In genomic region chr1:228463009-228463558, GRCh38 we compare ENCODE assay signal across 10 cellular contexts. TPM values are rescaled to one million over a fixed set of nuclear protein-coding genes. Genes with fewer than 3 reads are reported as not detected.
DNase-seq lines count a peak whose midpoint lies in the region.
"Had no signal": no experiment of that assay in that cellular context is flagged by ENCODE, and none has a peak within 500 bp of the region (broad histone marks: within the 10 kb centered on the region; RNA-seq: fewer than 3 reads in every experiment).

No MANE protein-coding gene starts in this region.

- H3K23ac ChIP-seq in trophoblast cell (ENCODE audit: low read length) = no peak overlapping the region

- H2BK12ac ChIP-seq in trophoblast cell (ENCODE audit: low read length) = no peak overlapping the region

- H3K36me3 Mint-ChIP-seq in activated CD4-positive, alpha-beta T cell treated with anti-CD3 and anti-CD28 coated beads, Interleukin-2, amount 10 ng/mL, durations not matched to agents 24 days and 14 days (ENCODE audit: low read depth) = peaks cover 9% of the 10 kb centered on the region

- H3K27ac Mint-ChIP-seq in activated CD4-positive, alpha-beta T cell treated with anti-CD3 and anti-CD28 coated beads, Interleukin-2, amount 10 ng/mL, durations not matched to agents 24 days and 14 days = peak overlapping the region; percentile 88

- H2BK5ac ChIP-seq in trophoblast cell (ENCODE audit: low read depth, low read length, poor library complexity) = no peak overlapping the region

- no peak overlapping the region for H2AFZ ChIP-seq in trophoblast cell (ENCODE audit: insufficient read depth, low read length, poor library complexity)

- H3K4me1 ChIP-seq in effector memory CD4-positive, alpha-beta T cell (ENCODE audit: control insufficient read depth, insufficient read depth, low read length, poor library complexity, severe bottlenecking) = peaks cover 36% of the 10 kb centered on the region
- H3K4me1 ChIP-seq in trophoblast cell (ENCODE audit: control insufficient read depth in 1 of 2, insufficient read depth in 2 of 2, low read length in 2 of 2) = peaks cover 4 to 10% of the 10 kb centered on the region in 2 experiments

- peak overlapping the region; percentile 87 for H3K4me3 Mint-ChIP-seq in activated CD4-positive, alpha-beta T cell treated with anti-CD3 and anti-CD28 coated beads, Interleukin-2, amount 10 ng/mL, durations not matched to agents 24 days and 14 days

- no peak overlapping the region for H4K91ac ChIP-seq in trophoblast cell (ENCODE audit: low read depth, low read length)

- H4K8ac ChIP-seq in trophoblast cell (ENCODE audit: low read depth, low read length) = no peak overlapping the region

- no peak for DNase-seq in activated CD4-positive, alpha-beta T cell treated with anti-CD3 and anti-CD28 coated beads, Interleukin-2, amount 10 ng/mL, durations not matched to agents 24 days and 14 days
- DNase-seq in activated CD4-positive, alpha-beta T cell treated with anti-CD3 and anti-CD28 coated beads for 4 hours = no peak
- peak; percentile 42 for DNase-seq in NCI-H82 (lab: John Stamatoyannopoulos, UW)
- no peak for DNase-seq in effector memory CD4-positive, alpha-beta T cell
- no peak for DNase-seq in trophoblast cell
- DNase-seq in NCI-H2107 treated with DMSO at 0.1 percent for 48 hours (lab: John Stamatoyannopoulos, UW; ENCODE audit: unreplicated experiment) = no peak
- DNase-seq in stimulated activated naive CD4-positive, alpha-beta T cell treated with Interleukin-2 at 50 U/mL for 16 hours (lab: John Stamatoyannopoulos, UW) = no peak
- no peak for DNase-seq in posterior vena cava (ENCODE audit: low spot score)
- DNase-seq: cerebellar nuclear complex, esophagus squamous epithelium had no signal

- H3K4ac ChIP-seq in trophoblast cell (ENCODE audit: low read depth, low read length) = no peak overlapping the region

- intact Hi-C loops in activated CD4-positive, alpha-beta T cell treated with anti-CD3 and anti-CD28 coated beads, Interleukin-2, amount 10 ng/mL, durations not matched to agents 24 days and 14 days (cut with micrococcal nuclease) = loop anchor here (1.0 to 5.0 kb wide), 2 partner anchors 38 to 1094 kb away; partner anchors contain the start of gene ABCB10
- intact Hi-C loops in posterior vena cava (cut with DNase I) = no loop called here

- H3K14ac ChIP-seq in trophoblast cell (ENCODE audit: low read length) = no peak overlapping the region

- H3K9me3 ChIP-seq in effector memory CD4-positive, alpha-beta T cell (ENCODE audit: control insufficient read depth, low read length) = no peaks in the 10 kb centered on the region
- peaks cover 5% of the 10 kb centered on the region for H3K9me3 ChIP-seq in trophoblast cell (ENCODE audit: insufficient read depth, low read depth, low read length)
- H3K9me3 ChIP-seq: esophagus squamous epithelium had no signal

- no peak overlapping the region for H3K27ac ChIP-seq in effector memory CD4-positive, alpha-beta T cell (ENCODE audit: insufficient read depth, low read length, poor library complexity, severe bottlenecking)
- H3K27ac ChIP-seq in trophoblast cell (ENCODE audit: low read depth, low read length) = no peak overlapping the region

- WGBS in trophoblast cell (ENCODE audit: extremely low coverage, insufficient coverage, insufficient read length) = no CpG with 5 or more reads among the region's 7 CpGs

- no peak overlapping the region for H2BK120ac ChIP-seq in trophoblast cell (ENCODE audit: insufficient read depth, low read length, poor library complexity)

- H3K27me3 ChIP-seq in effector memory CD4-positive, alpha-beta T cell (replicated peaks; ENCODE audit: control insufficient read depth, insufficient read depth, low read length, poor library complexity, severe bottlenecking) = no peaks in the 10 kb centered on the region
- H3K27me3 ChIP-seq in trophoblast cell (ENCODE audit: insufficient read depth, low read length) = peaks cover 26% of the 10 kb centered on the region

- peaks cover 57% of the 10 kb centered on the region for H3K4me1 Mint-ChIP-seq in activated CD4-positive, alpha-beta T cell treated with anti-CD3 and anti-CD28 coated beads, Interleukin-2, amount 10 ng/mL, durations not matched to agents 24 days and 14 days

- peak overlapping the region; percentile 19 for H3K4me2 ChIP-seq in trophoblast cell (ENCODE audit: low read length)

- H3K9me3 Mint-ChIP-seq in activated CD4-positive, alpha-beta T cell treated with anti-CD3 and anti-CD28 coated beads, Interleukin-2, amount 10 ng/mL, durations not matched to agents 24 days and 14 days = no peaks in the 10 kb centered on the region

- no peaks in the 10 kb centered on the region for H3K36me3 ChIP-seq in effector memory CD4-positive, alpha-beta T cell (ENCODE audit: control insufficient read depth, insufficient read depth, low read length)
- no peaks in the 10 kb centered on the region for H3K36me3 ChIP-seq in trophoblast cell (ENCODE audit: control insufficient read depth in 1 of 2, insufficient read depth in 2 of 2, low read length in 2 of 2)
- H3K36me3 ChIP-seq: esophagus squamous epithelium had no signal

- H3K18ac ChIP-seq in trophoblast cell (ENCODE audit: low read length) = no peak overlapping the region

- no peaks in the 10 kb centered on the region for H3K79me1 ChIP-seq in trophoblast cell (ENCODE audit: low read length)

- H4K12ac ChIP-seq in trophoblast cell (ENCODE audit: low read depth, low read length) = no peak overlapping the region

- no peak overlapping the region for H3K9ac ChIP-seq in trophoblast cell (ENCODE audit: low read length)

- no peaks in the 10 kb centered on the region for H3K79me2 ChIP-seq in trophoblast cell (ENCODE audit: control insufficient read depth, insufficient read depth, low read length, poor library complexity)

- no peak overlapping the region for H2AK5ac ChIP-seq in trophoblast cell (ENCODE audit: low read length)

- H3K4me3 ChIP-seq in effector memory CD4-positive, alpha-beta T cell (ENCODE audit: insufficient read depth, low read depth, low read length, poor library complexity, severe bottlenecking) = peak overlapping the region; percentile 55
- H3K4me3 ChIP-seq in trophoblast cell (ENCODE audit: low read depth, low read length) = no peak overlapping the region

- H3K27me3 Mint-ChIP-seq in activated CD4-positive, alpha-beta T cell treated with anti-CD3 and anti-CD28 coated beads, Interleukin-2, amount 10 ng/mL, durations not matched to agents 24 days and 14 days = peaks cover 7% of the 10 kb centered on the region

RNA-seq across cellular contexts. Expression of gene RNF187, which starts 24.1 kb away (rescaled TPM):
- 148 and 150 TPM in 2 replicates for total RNA-seq in activated CD4-positive, alpha-beta T cell treated with anti-CD3 and anti-CD28 coated beads, Interleukin-2, amount 10 ng/mL, durations not matched to agents 24 days and 14 days
- 44.8 and 45.0 TPM in 2 replicates for polyA plus RNA-seq in trophoblast cell (2013)
- total RNA-seq in posterior vena cava = 10 to 100 TPM; 61.6 to 64.3 TPM

RNA-seq across cellular contexts. Expression of gene TRIM17, which starts 46.4 kb away (rescaled TPM):
- 1.7 and 2.8 TPM in 2 replicates for total RNA-seq in activated CD4-positive, alpha-beta T cell treated with anti-CD3 and anti-CD28 coated beads, Interleukin-2, amount 10 ng/mL, durations not matched to agents 24 days and 14 days
- 10.5 and 10.6 TPM in 2 replicates for polyA plus RNA-seq in trophoblast cell (2013)
- 1 to 10 TPM in 1 of 2 donors, under 1 TPM in 1; 0.38 to 1.9 TPM for total RNA-seq in posterior vena cava

RNA-seq across cellular contexts. Expression of gene TRIM11, which starts 56.4 kb away (rescaled TPM):
- 55.7 and 59.3 TPM in 2 replicates for total RNA-seq in activated CD4-positive, alpha-beta T cell treated with anti-CD3 and anti-CD28 coated beads, Interleukin-2, amount 10 ng/mL, durations not matched to agents 24 days and 14 days
- 31.1 and 32.5 TPM in 2 replicates for polyA plus RNA-seq in trophoblast cell (2013)
- 10 to 100 TPM; 12.7 to 13.3 TPM for total RNA-seq in posterior vena cava
